ENCODE assay signal across 1 cellular context in the genomic region with DNA sequence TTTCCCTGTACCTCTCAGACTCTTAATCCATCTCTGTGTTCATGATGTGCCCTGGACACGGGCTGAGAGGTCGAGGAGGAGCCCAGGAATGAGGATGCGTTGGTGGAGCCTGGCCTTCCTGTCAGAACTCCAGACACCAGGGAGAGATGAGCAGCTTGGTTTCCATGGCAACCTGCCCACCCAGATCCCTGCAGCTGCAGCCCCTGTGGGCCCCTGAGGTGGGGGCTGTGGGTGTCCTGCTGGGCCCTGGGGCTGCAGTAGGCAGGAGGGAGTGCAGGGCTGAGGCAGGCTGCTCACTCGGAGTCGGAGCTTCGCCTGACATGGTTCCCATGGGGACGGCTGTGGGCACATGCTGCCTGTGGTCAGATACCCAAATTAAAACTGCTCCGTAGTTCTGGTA.
TF ChIP-seq lines count a peak whose summit lies in the region.

No MANE protein-coding gene starts in this region.

TF ChIP-seq in IMR-90, 13 proteins besides CTCF, POLR2A, EP300 and RAD21 (continued from another document):
- TF ChIP-seq BHLHE40 (IDR thresholded peaks at IDR 0.05; ENCODE audit: low read depth, low read length) (no peak), MXI1 (IDR thresholded peaks at IDR 0.05; ENCODE audit: borderline replicate concordance, low read depth, low read length) (no peak), RFX5 (IDR thresholded peaks at IDR 0.05; ENCODE audit: low read depth, low read length) (no peak), CHD1 (IDR thresholded peaks at IDR 0.05; ENCODE audit: low read depth, low read length) (no peak)
